10 cellular contexts compared by ENCODE assay signal in the genomic region with DNA sequence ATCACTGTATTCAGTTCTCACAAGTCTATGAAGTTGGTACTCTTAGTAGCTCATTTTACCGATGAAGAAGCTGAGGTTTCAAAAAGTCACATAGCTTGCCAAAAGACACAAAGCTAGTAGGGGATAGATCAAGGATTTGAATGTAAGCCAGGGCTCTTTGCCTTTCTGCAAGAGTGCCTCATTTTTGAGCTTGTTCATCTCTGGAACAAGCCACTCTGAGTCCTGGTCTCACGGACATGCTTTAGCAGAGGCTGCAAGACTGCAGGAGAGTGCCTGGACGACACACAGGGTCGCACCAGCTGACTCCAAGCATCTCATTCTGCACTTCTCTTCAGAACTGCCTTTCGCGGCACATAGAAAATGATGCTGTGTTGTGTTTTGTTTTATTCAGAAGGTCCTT. TPM values are rescaled to one million over a fixed set of nuclear protein-coding genes. Genes with fewer than 3 reads are reported as not detected.
DNase-seq lines count a peak whose midpoint lies in the region; ATAC-seq and TF ChIP-seq lines count a peak whose summit lies in the region.
"Had no signal": no experiment of that assay in that cellular context is flagged by ENCODE, and none has a peak within 500 bp of the region (broad histone marks: within the 10 kb centered on the region; RNA-seq: fewer than 3 reads in every experiment).

No MANE protein-coding gene starts in this region.

- peaks cover 76% of the 10 kb centered on the region for H3K4me1 Mint-ChIP-seq in WTC11
- peaks cover 28% of the 10 kb centered on the region for H3K4me1 Mint-ChIP-seq in glutamatergic neuron (ENCODE audit: low read depth, unreplicated experiment)

- POLR2A ChIA-PET in WTC11 (lab: Charles Lee), result no interaction called here

- H3K4me1 ChIP-seq in HUES6 (ENCODE audit: control insufficient read depth, insufficient read depth, low read length), result peaks cover 65% of the 10 kb centered on the region
- peaks cover 46 to 58% (median 57%) of the 10 kb centered on the region in 3 donors for H3K4me1 ChIP-seq in skeletal muscle tissue (ENCODE audit: control insufficient read depth in 3 of 3, insufficient read depth in 3 of 3, low read length in 3 of 3)

- H3K4me3 ChIP-seq in HUES6 (ENCODE audit: low read depth, low read length), result peak overlapping the region; percentile 37; the same call in 1 of the 2 replicates
- peak overlapping the region in 2 of 3 donors; percentile 6 to 83 for H3K4me3 ChIP-seq in skeletal muscle tissue (ENCODE audit: low read length in 3 of 3)

- H3K27ac Mint-ChIP-seq in WTC11, result peak overlapping the region; percentile 92
- H3K27ac Mint-ChIP-seq in glutamatergic neuron (ENCODE audit: unreplicated experiment), result no peak overlapping the region

- no peaks in the 10 kb centered on the region for H3K36me3 Mint-ChIP-seq in WTC11
- no peaks in the 10 kb centered on the region for H3K36me3 Mint-ChIP-seq in glutamatergic neuron (ENCODE audit: unreplicated experiment)

- no peak for ATAC-seq in WTC11
- ATAC-seq in HG03175 (IDR thresholded peaks at IDR 0.05; ENCODE audit: unreplicated experiment), result no peak

- H3K27me3 Mint-ChIP-seq in WTC11 (ENCODE audit: low read depth) (peaks cover 7% of the 10 kb centered on the region), glutamatergic neuron (ENCODE audit: unreplicated experiment) (no peaks in the 10 kb centered on the region)

- H3K27me3 ChIP-seq in HUES6 (ENCODE audit: control insufficient read depth, insufficient read depth, low read length) (peaks cover 6% of the 10 kb centered on the region; the same call in 1 of the 2 replicates), skeletal muscle tissue (ENCODE audit: control insufficient read depth in 3 of 3, insufficient read depth in 3 of 3, low read length in 3 of 3) (no peaks in the 10 kb centered on the region)
- H3K27me3 ChIP-seq: sigmoid colon had no signal

- H3K4me3 Mint-ChIP-seq in WTC11 (no peak overlapping the region), glutamatergic neuron (ENCODE audit: unreplicated experiment) (peak overlapping the region; percentile 68)

- peak overlapping the region; percentile 7 for H3K9ac ChIP-seq in HUES6 (ENCODE audit: low read length)
- peak overlapping the region in 1 of 3 donors; percentile 13 for H3K9ac ChIP-seq in skeletal muscle tissue (ENCODE audit: low read depth in 1 of 3, low read length in 3 of 3)

- no peaks in the 10 kb centered on the region for H3K9me3 Mint-ChIP-seq in WTC11
- H3K9me3 Mint-ChIP-seq in glutamatergic neuron (ENCODE audit: unreplicated experiment), result peaks cover 2% of the 10 kb centered on the region

- no peaks in the 10 kb centered on the region for H3K9me3 ChIP-seq in HUES6 (ENCODE audit: control insufficient read depth, insufficient read depth, low read depth, low read length)
- H3K9me3 ChIP-seq in skeletal muscle tissue (ENCODE audit: control insufficient read depth in 3 of 3, low read length in 3 of 3), result no peaks in the 10 kb centered on the region
- H3K9me3 ChIP-seq: sigmoid colon had no signal

- no peak for DNase-seq in WTC11 (ENCODE audit: low spot score)
- DNase-seq in glutamatergic neuron, result no peak
- no peak for DNase-seq in stimulated activated CD4-positive, alpha-beta T cell treated with anti-CD3 and anti-CD28 coated beads, Interleukin-4, amount 100 ng/mL, for 4 hours
- no peak for DNase-seq in NCI-H510A treated with DMSO at 0.1 percent for 48 hours (lab: John Stamatoyannopoulos, UW)
- no peak for DNase-seq in NCI-H1694 treated with DMSO at 0.1 percent for 48 hours (lab: John Stamatoyannopoulos, UW)
- DNase-seq: NCI-H510A, sigmoid colon had no signal

- no peak overlapping the region for H3K27ac ChIP-seq in HUES6 (ENCODE audit: low read depth, low read length)
- H3K27ac ChIP-seq in skeletal muscle tissue (ENCODE audit: low read depth, low read length), result no peak overlapping the region

- CTCF ChIA-PET in WTC11 (lab: Charles Lee), result interaction anchor here (0.7 to 5.1 kb wide), 5 partner anchors 14 to 714 kb away, joined by 3 to 22 read pairs (median 5); no protein-coding TSS in a partner anchor

- TF ChIP-seq CTCF in WTC11 (IDR thresholded peaks at IDR 0.05), result no peak
- TF ChIP-seq CTCF in glutamatergic neuron (IDR thresholded peaks at IDR 0.05; ENCODE audit: partially characterized antibody, unreplicated experiment), result no peak

- no peaks in the 10 kb centered on the region; the same call in 1 of the 2 replicates for H3K36me3 ChIP-seq in HUES6 (ENCODE audit: control insufficient read depth, insufficient read depth, low read length)
- H3K36me3 ChIP-seq in skeletal muscle tissue (ENCODE audit: control insufficient read depth in 3 of 3, insufficient read depth in 3 of 3, low read length in 3 of 3), result peaks cover 0 to 3% (median 0%) of the 10 kb centered on the region in 3 donors
- H3K36me3 ChIP-seq: sigmoid colon had no signal

TF ChIP-seq in WTC11, 78 proteins besides CTCF, POLR2A, EP300 and RAD21:
- TF ChIP-seq ESRRA (CRISPR knock-in tag; IDR thresholded peaks at IDR 0.05; ENCODE audit: borderline replicate concordance) (no peak), NR2C2 (CRISPR knock-in tag; IDR thresholded peaks at IDR 0.05) (no peak), SMAD3 (CRISPR knock-in tag; IDR thresholded peaks at IDR 0.05; ENCODE audit: borderline replicate concordance) (no peak)
- TF ChIP-seq, protein P1, sequence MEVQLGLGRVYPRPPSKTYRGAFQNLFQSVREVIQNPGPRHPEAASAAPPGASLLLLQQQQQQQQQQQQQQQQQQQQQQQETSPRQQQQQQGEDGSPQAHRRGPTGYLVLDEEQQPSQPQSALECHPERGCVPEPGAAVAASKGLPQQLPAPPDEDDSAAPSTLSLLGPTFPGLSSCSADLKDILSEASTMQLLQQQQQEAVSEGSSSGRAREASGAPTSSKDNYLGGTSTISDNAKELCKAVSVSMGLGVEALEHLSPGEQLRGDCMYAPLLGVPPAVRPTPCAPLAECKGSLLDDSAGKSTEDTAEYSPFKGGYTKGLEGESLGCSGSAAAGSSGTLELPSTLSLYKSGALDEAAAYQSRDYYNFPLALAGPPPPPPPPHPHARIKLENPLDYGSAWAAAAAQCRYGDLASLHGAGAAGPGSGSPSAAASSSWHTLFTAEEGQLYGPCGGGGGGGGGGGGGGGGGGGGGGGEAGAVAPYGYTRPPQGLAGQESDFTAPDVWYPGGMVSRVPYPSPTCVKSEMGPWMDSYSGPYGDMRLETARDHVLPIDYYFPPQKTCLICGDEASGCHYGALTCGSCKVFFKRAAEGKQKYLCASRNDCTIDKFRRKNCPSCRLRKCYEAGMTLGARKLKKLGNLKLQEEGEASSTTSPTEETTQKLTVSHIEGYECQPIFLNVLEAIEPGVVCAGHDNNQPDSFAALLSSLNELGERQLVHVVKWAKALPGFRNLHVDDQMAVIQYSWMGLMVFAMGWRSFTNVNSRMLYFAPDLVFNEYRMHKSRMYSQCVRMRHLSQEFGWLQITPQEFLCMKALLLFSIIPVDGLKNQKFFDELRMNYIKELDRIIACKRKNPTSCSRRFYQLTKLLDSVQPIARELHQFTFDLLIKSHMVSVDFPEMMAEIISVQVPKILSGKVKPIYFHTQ (CRISPR knock-in tag; IDR thresholded peaks at IDR 0.05), result no peak
- TF ChIP-seq, protein P2, sequence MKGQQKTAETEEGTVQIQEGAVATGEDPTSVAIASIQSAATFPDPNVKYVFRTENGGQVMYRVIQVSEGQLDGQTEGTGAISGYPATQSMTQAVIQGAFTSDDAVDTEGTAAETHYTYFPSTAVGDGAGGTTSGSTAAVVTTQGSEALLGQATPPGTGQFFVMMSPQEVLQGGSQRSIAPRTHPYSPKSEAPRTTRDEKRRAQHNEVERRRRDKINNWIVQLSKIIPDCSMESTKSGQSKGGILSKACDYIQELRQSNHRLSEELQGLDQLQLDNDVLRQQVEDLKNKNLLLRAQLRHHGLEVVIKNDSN (CRISPR knock-in tag; IDR thresholded peaks at IDR 0.05), result no peak

RNA-seq across cellular contexts. Expression of a gene that starts 3.7 kb away (rescaled TPM):
- total RNA-seq in WTC11 (2021) (10.3 to 15.9 TPM (median 12.3 TPM) in 3 replicates), glutamatergic neuron (ENCODE audit: unreplicated experiment) (18.8 TPM), skeletal muscle tissue (9.4 TPM)
